Comparison of ENCODE assay signal across 1 cellular context in genomic region chr2:21326152-21326551, GRCh38.
TF ChIP-seq lines count a peak whose summit lies in the region.

No MANE protein-coding gene starts in this region.

TF ChIP-seq in HepG2, 621 proteins besides CTCF, POLR2A, EP300 and RAD21 (continued from another document):
- no peak for TF ChIP-seq MLXIP (CRISPR knock-in tag; IDR thresholded peaks at IDR 0.05; ENCODE audit: borderline replicate concordance)
- TF ChIP-seq ZSCAN9 (CRISPR knock-in tag; IDR thresholded peaks at IDR 0.05; ENCODE audit: borderline replicate concordance), result no peak
- TF ChIP-seq ZNF382 (CRISPR knock-in tag; IDR thresholded peaks at IDR 0.05; ENCODE audit: borderline replicate concordance), result no peak
- TF ChIP-seq ZNF782 (CRISPR knock-in tag; IDR thresholded peaks at IDR 0.05; ENCODE audit: borderline replicate concordance), result no peak
- no peak for TF ChIP-seq ZNF7 (CRISPR knock-in tag; IDR thresholded peaks at IDR 0.05)
- no peak for TF ChIP-seq ZNF564 (CRISPR knock-in tag; IDR thresholded peaks at IDR 0.05)
- TF ChIP-seq ZSCAN25 (CRISPR knock-in tag; IDR thresholded peaks at IDR 0.05), result no peak
- TF ChIP-seq ZNF232 (CRISPR knock-in tag; IDR thresholded peaks at IDR 0.05; ENCODE audit: borderline replicate concordance), result no peak
- TF ChIP-seq ZNF891 (CRISPR knock-in tag; IDR thresholded peaks at IDR 0.05), result no peak
